Comparison of ENCODE assay signal across 8 cellular contexts in genomic region chr19:771332-771785, GRCh38. TPM values are rescaled to one million over a fixed set of nuclear protein-coding genes. Genes with fewer than 3 reads are reported as not detected.
DNase-seq lines count a peak whose midpoint lies in the region; ATAC-seq and TF ChIP-seq lines count a peak whose summit lies in the region.

No MANE protein-coding gene starts in this region.

- H3K27ac ChIP-seq in MM.1S (ENCODE audit: low read length) (no peak overlapping the region), testis (no peak overlapping the region)

- intact Hi-C loops in left cardiac atrium (cut with DNase I) (loop anchor here in 1 of 2 donors (10.0 kb wide), 1 partner anchor 83 kb away; the partner anchor contains the start of genes CFD and ELANE), testis (cut with DNase I; ENCODE audit: low total_unique reads) (loop anchor here (10.0 kb wide), 1 partner anchor 73 kb away; the partner anchor contains the start of gene PRTN3)

- H3K9me3 ChIP-seq in MM.1S (replicated peaks; ENCODE audit: insufficient read depth, low read length): no peaks in the 10 kb centered on the region
- H3K9me3 ChIP-seq in testis: no peaks in the 10 kb centered on the region

- H2AFZ ChIP-seq in MM.1S (ENCODE audit: low read length): no peak overlapping the region

- DNase-seq in G401 (ENCODE audit: low spot score): peak; percentile 31
- peak; percentile 22 for DNase-seq in MM.1S
- peak; percentile 30 for DNase-seq in activated T-cell treated with anti-CD3 and anti-CD28 coated beads for 48 hours (ENCODE audit: low read depth)
- no peak for DNase-seq in left cardiac atrium
- DNase-seq in testis: no peak
- DNase-seq in hypothalamus (lab: John Stamatoyannopoulos, UW): no peak

- H3K36me3 ChIP-seq in MM.1S (replicated peaks; ENCODE audit: insufficient read depth, low read length): no peaks in the 10 kb centered on the region
- H3K36me3 ChIP-seq in testis (ENCODE audit: low read depth, missing control alignments): no peaks in the 10 kb centered on the region

- in situ Hi-C loops in G401 (cut with HindIII; ENCODE audit: low sequenced_read_pairs): no loop called here

- no peak overlapping the region for H3K4me2 ChIP-seq in MM.1S (ENCODE audit: low read depth, low read length)

- H3K9me2 ChIP-seq in MM.1S (replicated peaks; ENCODE audit: insufficient read depth, low read length): no peaks in the 10 kb centered on the region

- TF ChIP-seq POLR2A in testis (IDR thresholded peaks at IDR 0.05): no peak

- H3K9ac ChIP-seq in MM.1S (ENCODE audit: low read length): no peak overlapping the region

- no peaks in the 10 kb centered on the region for H3F3A ChIP-seq in MM.1S (ENCODE audit: insufficient read depth, low read length)

- no peak overlapping the region for H3K4me3 ChIP-seq in MM.1S (ENCODE audit: low read length)
- H3K4me3 ChIP-seq in testis: no peak overlapping the region

- TF ChIP-seq CTCF in MM.1S (IDR thresholded peaks at IDR 0.05; ENCODE audit: low read length) (peak; percentile 31), testis (IDR thresholded peaks at IDR 0.05) (peak in 2 of 3 experiments; percentile 25 to 31)

- H3K79me2 ChIP-seq in MM.1S (ENCODE audit: low read length): no peaks in the 10 kb centered on the region

- no peaks in the 10 kb centered on the region for H4K20me1 ChIP-seq in MM.1S (ENCODE audit: insufficient read depth, low read length)

- H3K4me1 ChIP-seq in MM.1S (ENCODE audit: low read length) (no peaks in the 10 kb centered on the region), testis (no peaks in the 10 kb centered on the region)

- WGBS in testis, 2 donors: 28 to 43% methylated on average over 6 of the region's 6 CpGs

- H3K27me3 ChIP-seq in MM.1S (replicated peaks; ENCODE audit: insufficient read depth, low read length) (peaks cover 62% of the 10 kb centered on the region), testis (no peaks in the 10 kb centered on the region)

- ATAC-seq in left cardiac atrium (peak; percentile 35 to 54), HG03342 (IDR thresholded peaks at IDR 0.05; ENCODE audit: unreplicated experiment) (no peak), GM21515 (IDR thresholded peaks at IDR 0.05; ENCODE audit: unreplicated experiment) (no peak)

RNA-seq across cellular contexts. Expression of gene MISP, which starts 20.4 kb away (rescaled TPM):
- 1.2 and 2.8 TPM in 2 replicates for total RNA-seq in G401 (2014; rRNA removed; shearing (Covaris generic))
- under 1 TPM in 1 of 2 donors, not detected in 1; 0.18 TPM for total RNA-seq in left cardiac atrium
- 1 to 10 TPM; 1.1 to 3.1 TPM for total RNA-seq in testis
- 1.1 TPM for polyA plus RNA-seq in testis (ENCODE audit: insufficient read depth, low read depth, low replicate concordance)

RNA-seq across cellular contexts. Expression of gene PTBP1, which starts 25.9 kb away (rescaled TPM):
- total RNA-seq in G401 (2014; rRNA removed; shearing (Covaris generic)): 273 and 361 TPM in 2 replicates
- total RNA-seq in left cardiac atrium (100 to 1,000 TPM in 1 of 2 donors, 10 to 100 TPM in 1; 90.1 to 131 TPM), testis (100 to 1,000 TPM; 168 to 196 TPM)
- 116 TPM for polyA plus RNA-seq in testis (ENCODE audit: insufficient read depth, low read depth, low replicate concordance)

RNA-seq across cellular contexts. Expression of gene PLPPR3, which starts 50.4 kb away (rescaled TPM):
- 47.9 and 54.5 TPM in 2 replicates for total RNA-seq in G401 (2014; rRNA removed; shearing (Covaris generic))
- under 1 TPM; 0.21 to 0.27 TPM for total RNA-seq in left cardiac atrium
- total RNA-seq in testis: 10 to 100 TPM; 16.9 to 20.1 TPM
- 2.7 TPM for polyA plus RNA-seq in testis (ENCODE audit: insufficient read depth, low read depth, low replicate concordance)

RNA-seq across cellular contexts. Expression of gene AZU1, which starts 56.3 kb away (rescaled TPM):
- 0.25 TPM in 1 of 2 replicates, not detected in the other for total RNA-seq in G401 (2014; rRNA removed; shearing (Covaris generic))
- total RNA-seq in left cardiac atrium: under 1 TPM in 1 of 2 donors, not detected in 1; 0.18 TPM
- 1 to 10 TPM; 5.4 to 5.8 TPM for total RNA-seq in testis
- polyA plus RNA-seq in testis (ENCODE audit: insufficient read depth, low read depth, low replicate concordance): 1.4 TPM

Comparison
In these comparisons a context has a peak if more than half of its experiments do, and no peak if none do; other contexts are left out.
1. DNase-seq: peak in G401 (single experiment), MM.1S (single experiment) and activated T-cell treated with anti-CD3 and anti-CD28 coated beads for 48 hours (single experiment); none in left cardiac atrium (single experiment), testis (single experiment) and hypothalamus (0 of 51).
2. ATAC-seq: peak in left cardiac atrium (2 of 2); none in HG03342 (single experiment) and GM21515 (single experiment).
3. RNA of gene PLPPR3, which starts 50.4 kb away (total RNA-seq): 47.9 to 54.5 TPM in G401 and 16.9 to 20.1 TPM in testis; 0.21 to 0.27 TPM in left cardiac atrium; every median in the first group is over 10 times any median in the second.